In genomic region chr1:88683848-88684481, GRCh38 we compare ENCODE assay signal across 1 cellular context.
TF ChIP-seq lines count a peak whose summit lies in the region.

Gene PKN2, plus strand, starts transcription at chr1:88684273. Its CDS starts 308 bp downstream, at chr1:88684581.

TF ChIP-seq in HepG2, 621 proteins besides CTCF, POLR2A, EP300 and RAD21 (continued from another document and continues in another):
- peak; percentile 41; the same call in 1 of the 2 replicates for TF ChIP-seq RNF219 (CRISPR knock-in tag; IDR thresholded peaks at IDR 0.05)
- no peak for TF ChIP-seq KDM6A (CRISPR knock-in tag; IDR thresholded peaks at IDR 0.05; ENCODE audit: low read depth)
- TF ChIP-seq CENPBD1 (CRISPR knock-in tag; IDR thresholded peaks at IDR 0.05; ENCODE audit: borderline replicate concordance, low read depth): no peak
- no peak for TF ChIP-seq ZBTB39 (CRISPR knock-in tag; IDR thresholded peaks at IDR 0.05)
- TF ChIP-seq HIC2 (CRISPR knock-in tag; IDR thresholded peaks at IDR 0.05; ENCODE audit: low read depth): no peak
- TF ChIP-seq ZNF501 (CRISPR knock-in tag; IDR thresholded peaks at IDR 0.05): peak; percentile 60; the same call in 1 of the 2 replicates
- TF ChIP-seq ZSCAN21 (CRISPR knock-in tag; IDR thresholded peaks at IDR 0.05; ENCODE audit: borderline replicate concordance): peak; percentile 19; the same call in 1 of the 2 replicates
- peak; percentile 96 for TF ChIP-seq RBFOX2 (IDR thresholded peaks at IDR 0.05; ENCODE audit: low read depth, low read length)
- TF ChIP-seq SNAPC2 (CRISPR knock-in tag; IDR thresholded peaks at IDR 0.05): peak; percentile 73; the same call in 1 of the 2 replicates
- TF ChIP-seq TBL1XR1 (IDR thresholded peaks at IDR 0.05; ENCODE audit: borderline replicate concordance, low read length, partially characterized antibody): peak; percentile 49
- TF ChIP-seq ZNF503 (CRISPR knock-in tag; IDR thresholded peaks at IDR 0.05): no peak
- TF ChIP-seq ZNF672 (CRISPR knock-in tag; IDR thresholded peaks at IDR 0.05): no peak
- TF ChIP-seq SP2 (CRISPR knock-in tag; IDR thresholded peaks at IDR 0.05): peak; percentile 39; the same call in 1 of the 2 replicates
- TF ChIP-seq ZNF589 (CRISPR knock-in tag; conservative IDR thresholded peaks at IDR 0.05): peak; percentile 70; the same call in 1 of the 2 replicates
- no peak; the same call in 1 of the 2 replicates for TF ChIP-seq ZBTB42 (CRISPR knock-in tag; IDR thresholded peaks at IDR 0.05)
- 0 out of 2 replicates have a peak, but pooled peaks have one; percentile 61 for TF ChIP-seq MED13 (CRISPR knock-in tag; IDR thresholded peaks at IDR 0.05)
- no peak for TF ChIP-seq ZNF646 (CRISPR knock-in tag; IDR thresholded peaks at IDR 0.05)
- TF ChIP-seq ZNF451 (CRISPR knock-in tag; IDR thresholded peaks at IDR 0.05): no peak
- peak; percentile 95 for TF ChIP-seq TFE3 (CRISPR knock-in tag; IDR thresholded peaks at IDR 0.05)
- TF ChIP-seq DDIT3 (CRISPR knock-in tag; IDR thresholded peaks at IDR 0.05): no peak
- TF ChIP-seq LCORL (IDR thresholded peaks at IDR 0.05): no peak
- peak; percentile 57 for TF ChIP-seq LCORL (CRISPR knock-in tag; IDR thresholded peaks at IDR 0.05)
- TF ChIP-seq ZHX1 (CRISPR knock-in tag; IDR thresholded peaks at IDR 0.05; ENCODE audit: low read depth): peak; percentile 76
- TF ChIP-seq ISX (CRISPR knock-in tag; conservative IDR thresholded peaks at IDR 0.05): no peak
- peak; percentile 56; the same call in 1 of the 2 replicates for TF ChIP-seq ZNF232 (CRISPR knock-in tag; IDR thresholded peaks at IDR 0.05; ENCODE audit: borderline replicate concordance)
- peak; percentile 63; the same call in 1 of the 2 replicates for TF ChIP-seq NR2C2 (CRISPR knock-in tag; IDR thresholded peaks at IDR 0.05; ENCODE audit: borderline replicate concordance)
- TF ChIP-seq PAWR (CRISPR knock-in tag; IDR thresholded peaks at IDR 0.05; ENCODE audit: borderline replicate concordance): no peak
- peak; percentile 57 for TF ChIP-seq SIX4 (CRISPR knock-in tag; IDR thresholded peaks at IDR 0.05)
- no peak for TF ChIP-seq ATF5 (CRISPR knock-in tag; IDR thresholded peaks at IDR 0.05; ENCODE audit: low read depth)
- no peak for TF ChIP-seq ARHGAP35 (CRISPR knock-in tag; IDR thresholded peaks at IDR 0.05; ENCODE audit: borderline replicate concordance)
- TF ChIP-seq ZNF75D (CRISPR knock-in tag; IDR thresholded peaks at IDR 0.05; ENCODE audit: borderline replicate concordance): no peak
- no peak for TF ChIP-seq ZNF10 (CRISPR knock-in tag; IDR thresholded peaks at IDR 0.05; ENCODE audit: borderline replicate concordance, low read depth)
- 0 out of 2 replicates have a peak, but pooled peaks have one; percentile 28 for TF ChIP-seq HNRNPUL1 (IDR thresholded peaks at IDR 0.05; ENCODE audit: low read depth, low read length)
- TF ChIP-seq MXD3 (CRISPR knock-in tag; IDR thresholded peaks at IDR 0.05): peak; percentile 47; the same call in 1 of the 2 replicates
- TF ChIP-seq DMAP1 (CRISPR knock-in tag; IDR thresholded peaks at IDR 0.05): peak; percentile 74; the same call in 1 of the 2 replicates
